Comparison of ENCODE assay signal across 1 cellular context in the genomic region with DNA sequence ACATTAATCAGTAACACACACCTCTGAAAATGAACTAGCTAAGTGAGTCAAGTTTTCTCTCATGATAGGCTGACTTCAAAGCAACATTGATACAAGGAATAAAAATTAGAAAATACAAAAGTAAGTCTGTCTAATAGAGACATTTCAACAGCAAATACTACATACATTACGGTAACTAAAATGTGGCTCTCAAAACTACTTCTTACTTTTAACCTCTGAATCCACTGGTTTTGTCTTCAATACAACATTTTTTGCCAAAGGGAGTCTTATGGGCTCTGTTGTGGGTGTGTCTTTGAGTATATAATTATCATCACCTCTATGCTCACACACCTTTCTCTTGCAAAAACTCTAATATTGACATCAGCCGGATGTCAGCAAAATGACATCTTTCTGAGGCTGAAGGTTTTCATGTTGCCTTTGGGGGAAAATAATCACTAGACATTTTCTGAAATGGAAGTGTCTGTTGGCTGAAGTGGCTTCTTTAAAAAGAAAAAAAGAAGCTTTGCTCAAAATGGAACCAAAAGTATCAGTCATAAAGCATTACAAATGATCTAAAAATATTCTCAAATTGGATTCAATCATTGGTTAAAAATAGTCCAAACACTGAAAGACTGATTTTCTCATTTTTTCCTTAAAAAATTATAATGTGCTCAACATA.
TF ChIP-seq lines count a peak whose summit lies in the region.

No MANE protein-coding gene starts in this region.

TF ChIP-seq in GM23338, 12 proteins besides CTCF, POLR2A, EP300 and RAD21 (continued from another document):
- TF ChIP-seq, protein P1, sequence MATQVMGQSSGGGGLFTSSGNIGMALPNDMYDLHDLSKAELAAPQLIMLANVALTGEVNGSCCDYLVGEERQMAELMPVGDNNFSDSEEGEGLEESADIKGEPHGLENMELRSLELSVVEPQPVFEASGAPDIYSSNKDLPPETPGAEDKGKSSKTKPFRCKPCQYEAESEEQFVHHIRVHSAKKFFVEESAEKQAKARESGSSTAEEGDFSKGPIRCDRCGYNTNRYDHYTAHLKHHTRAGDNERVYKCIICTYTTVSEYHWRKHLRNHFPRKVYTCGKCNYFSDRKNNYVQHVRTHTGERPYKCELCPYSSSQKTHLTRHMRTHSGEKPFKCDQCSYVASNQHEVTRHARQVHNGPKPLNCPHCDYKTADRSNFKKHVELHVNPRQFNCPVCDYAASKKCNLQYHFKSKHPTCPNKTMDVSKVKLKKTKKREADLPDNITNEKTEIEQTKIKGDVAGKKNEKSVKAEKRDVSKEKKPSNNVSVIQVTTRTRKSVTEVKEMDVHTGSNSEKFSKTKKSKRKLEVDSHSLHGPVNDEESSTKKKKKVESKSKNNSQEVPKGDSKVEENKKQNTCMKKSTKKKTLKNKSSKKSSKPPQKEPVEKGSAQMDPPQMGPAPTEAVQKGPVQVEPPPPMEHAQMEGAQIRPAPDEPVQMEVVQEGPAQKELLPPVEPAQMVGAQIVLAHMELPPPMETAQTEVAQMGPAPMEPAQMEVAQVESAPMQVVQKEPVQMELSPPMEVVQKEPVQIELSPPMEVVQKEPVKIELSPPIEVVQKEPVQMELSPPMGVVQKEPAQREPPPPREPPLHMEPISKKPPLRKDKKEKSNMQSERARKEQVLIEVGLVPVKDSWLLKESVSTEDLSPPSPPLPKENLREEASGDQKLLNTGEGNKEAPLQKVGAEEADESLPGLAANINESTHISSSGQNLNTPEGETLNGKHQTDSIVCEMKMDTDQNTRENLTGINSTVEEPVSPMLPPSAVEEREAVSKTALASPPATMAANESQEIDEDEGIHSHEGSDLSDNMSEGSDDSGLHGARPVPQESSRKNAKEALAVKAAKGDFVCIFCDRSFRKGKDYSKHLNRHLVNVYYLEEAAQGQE (IDR thresholded peaks at IDR 0.05; ENCODE audit: unreplicated experiment): no peak
- TF ChIP-seq ZNF114 (CRISPR knock-in tag; IDR thresholded peaks at IDR 0.05) (no peak), POLR2AphosphoS5 (IDR thresholded peaks at IDR 0.05; ENCODE audit: low read depth) (no peak), JUNB (IDR thresholded peaks at IDR 0.05; ENCODE audit: unreplicated experiment) (no peak), ZNF331 (CRISPR knock-in tag; IDR thresholded peaks at IDR 0.05; ENCODE audit: low read depth) (no peak), NANOG (IDR thresholded peaks at IDR 0.05; ENCODE audit: borderline replicate concordance) (no peak), STAT1 (IDR thresholded peaks at IDR 0.05; ENCODE audit: unreplicated experiment) (no peak), EZH2phosphoT487 (IDR thresholded peaks at IDR 0.05; ENCODE audit: unreplicated experiment) (no peak), EZH2 (IDR thresholded peaks at IDR 0.05; ENCODE audit: low read depth, unreplicated experiment) (no peak)
- TF ChIP-seq, protein P2, sequence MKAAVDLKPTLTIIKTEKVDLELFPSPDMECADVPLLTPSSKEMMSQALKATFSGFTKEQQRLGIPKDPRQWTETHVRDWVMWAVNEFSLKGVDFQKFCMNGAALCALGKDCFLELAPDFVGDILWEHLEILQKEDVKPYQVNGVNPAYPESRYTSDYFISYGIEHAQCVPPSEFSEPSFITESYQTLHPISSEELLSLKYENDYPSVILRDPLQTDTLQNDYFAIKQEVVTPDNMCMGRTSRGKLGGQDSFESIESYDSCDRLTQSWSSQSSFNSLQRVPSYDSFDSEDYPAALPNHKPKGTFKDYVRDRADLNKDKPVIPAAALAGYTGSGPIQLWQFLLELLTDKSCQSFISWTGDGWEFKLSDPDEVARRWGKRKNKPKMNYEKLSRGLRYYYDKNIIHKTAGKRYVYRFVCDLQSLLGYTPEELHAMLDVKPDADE (IDR thresholded peaks at IDR 0.05): no peak
- TF ChIP-seq, protein P3, sequence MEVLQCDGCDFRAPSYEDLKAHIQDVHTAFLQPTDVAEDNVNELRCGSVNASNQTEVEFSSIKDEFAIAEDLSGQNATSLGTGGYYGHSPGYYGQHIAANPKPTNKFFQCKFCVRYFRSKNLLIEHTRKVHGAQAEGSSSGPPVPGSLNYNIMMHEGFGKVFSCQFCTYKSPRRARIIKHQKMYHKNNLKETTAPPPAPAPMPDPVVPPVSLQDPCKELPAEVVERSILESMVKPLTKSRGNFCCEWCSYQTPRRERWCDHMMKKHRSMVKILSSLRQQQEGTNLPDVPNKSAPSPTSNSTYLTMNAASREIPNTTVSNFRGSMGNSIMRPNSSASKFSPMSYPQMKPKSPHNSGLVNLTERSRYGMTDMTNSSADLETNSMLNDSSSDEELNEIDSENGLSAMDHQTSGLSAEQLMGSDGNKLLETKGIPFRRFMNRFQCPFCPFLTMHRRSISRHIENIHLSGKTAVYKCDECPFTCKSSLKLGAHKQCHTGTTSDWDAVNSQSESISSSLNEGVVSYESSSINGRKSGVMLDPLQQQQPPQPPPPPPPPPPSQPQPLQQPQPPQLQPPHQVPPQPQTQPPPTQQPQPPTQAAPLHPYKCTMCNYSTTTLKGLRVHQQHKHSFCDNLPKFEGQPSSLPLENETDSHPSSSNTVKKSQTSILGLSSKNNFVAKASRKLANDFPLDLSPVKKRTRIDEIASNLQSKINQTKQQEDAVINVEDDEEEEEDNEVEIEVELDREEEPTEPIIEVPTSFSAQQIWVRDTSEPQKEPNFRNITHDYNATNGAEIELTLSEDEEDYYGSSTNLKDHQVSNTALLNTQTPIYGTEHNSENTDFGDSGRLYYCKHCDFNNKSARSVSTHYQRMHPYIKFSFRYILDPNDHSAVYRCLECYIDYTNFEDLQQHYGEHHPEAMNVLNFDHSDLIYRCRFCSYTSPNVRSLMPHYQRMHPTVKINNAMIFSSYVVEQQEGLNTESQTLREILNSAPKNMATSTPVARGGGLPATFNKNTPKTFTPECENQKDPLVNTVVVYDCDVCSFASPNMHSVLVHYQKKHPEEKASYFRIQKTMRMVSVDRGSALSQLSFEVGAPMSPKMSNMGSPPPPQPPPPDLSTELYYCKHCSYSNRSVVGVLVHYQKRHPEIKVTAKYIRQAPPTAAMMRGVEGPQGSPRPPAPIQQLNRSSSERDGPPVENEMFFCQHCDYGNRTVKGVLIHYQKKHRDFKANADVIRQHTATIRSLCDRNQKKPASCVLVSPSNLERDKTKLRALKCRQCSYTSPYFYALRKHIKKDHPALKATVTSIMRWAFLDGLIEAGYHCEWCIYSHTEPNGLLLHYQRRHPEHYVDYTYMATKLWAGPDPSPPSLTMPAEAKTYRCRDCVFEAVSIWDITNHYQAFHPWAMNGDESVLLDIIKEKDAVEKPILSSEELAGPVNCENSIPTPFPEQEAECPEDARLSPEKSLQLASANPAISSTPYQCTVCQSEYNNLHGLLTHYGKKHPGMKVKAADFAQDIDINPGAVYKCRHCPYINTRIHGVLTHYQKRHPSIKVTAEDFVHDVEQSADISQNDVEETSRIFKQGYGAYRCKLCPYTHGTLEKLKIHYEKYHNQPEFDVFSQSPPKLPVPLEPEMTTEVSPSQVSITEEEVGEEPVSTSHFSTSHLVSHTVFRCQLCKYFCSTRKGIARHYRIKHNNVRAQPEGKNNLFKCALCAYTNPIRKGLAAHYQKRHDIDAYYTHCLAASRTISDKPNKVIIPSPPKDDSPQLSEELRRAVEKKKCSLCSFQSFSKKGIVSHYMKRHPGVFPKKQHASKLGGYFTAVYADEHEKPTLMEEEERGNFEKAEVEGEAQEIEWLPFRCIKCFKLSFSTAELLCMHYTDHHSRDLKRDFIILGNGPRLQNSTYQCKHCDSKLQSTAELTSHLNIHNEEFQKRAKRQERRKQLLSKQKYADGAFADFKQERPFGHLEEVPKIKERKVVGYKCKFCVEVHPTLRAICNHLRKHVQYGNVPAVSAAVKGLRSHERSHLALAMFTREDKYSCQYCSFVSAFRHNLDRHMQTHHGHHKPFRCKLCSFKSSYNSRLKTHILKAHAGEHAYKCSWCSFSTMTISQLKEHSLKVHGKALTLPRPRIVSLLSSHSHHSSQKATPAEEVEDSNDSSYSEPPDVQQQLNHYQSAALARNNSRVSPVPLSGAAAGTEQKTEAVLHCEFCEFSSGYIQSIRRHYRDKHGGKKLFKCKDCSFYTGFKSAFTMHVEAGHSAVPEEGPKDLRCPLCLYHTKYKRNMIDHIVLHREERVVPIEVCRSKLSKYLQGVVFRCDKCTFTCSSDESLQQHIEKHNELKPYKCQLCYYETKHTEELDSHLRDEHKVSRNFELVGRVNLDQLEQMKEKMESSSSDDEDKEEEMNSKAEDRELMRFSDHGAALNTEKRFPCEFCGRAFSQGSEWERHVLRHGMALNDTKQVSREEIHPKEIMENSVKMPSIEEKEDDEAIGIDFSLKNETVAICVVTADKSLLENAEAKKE (CRISPR knock-in tag; IDR thresholded peaks at IDR 0.05): no peak
